In genomic region chr13:30408319-30409101, GRCh38 we compare ENCODE assay signal across 8 cellular contexts. TPM values are rescaled to one million over a fixed set of nuclear protein-coding genes. Genes with fewer than 3 reads are reported as not detected.
DNase-seq lines count a peak whose midpoint lies in the region; ATAC-seq, FAIRE-seq and TF ChIP-seq lines count a peak whose summit lies in the region.

No MANE protein-coding gene starts in this region.

- intact Hi-C loops in activated CD4-positive, alpha-beta T cell treated with anti-CD3 and anti-CD28 coated beads for 36 hours (cut with DNase I, micrococcal nuclease): loop anchor here (1.0 to 10.0 kb wide), 12 partner anchors 13 to 395 kb away; partner anchors contain the start of genes USPL1 (in 2 of the 2), KATNAL1 (in 1 of the 2) and UBE2L5 (in 1 of the 2)

- CTCF ChIA-PET in activated CD4-positive, alpha-beta T cell treated with anti-CD3 and anti-CD28 coated beads for 36 hours (lab: Charles Lee): interaction anchor here (0.6 to 1.5 kb wide), 9 partner anchors 14 to 276 kb away, joined by 3 to 6 read pairs (median 4); partner anchors contain the start of gene UBE2L5

- no peaks in the 10 kb centered on the region for H3K36me3 ChIP-seq in MG63

- peak; percentile 83 for TF ChIP-seq CTCF in chondrocyte (IDR thresholded peaks at IDR 0.05)

- H3K4me3 ChIP-seq in MG63: peak overlapping the region; percentile 21; the same call in 1 of the 2 replicates

- H3K4me1 Mint-ChIP-seq in activated CD4-positive, alpha-beta T cell treated with anti-CD3 and anti-CD28 coated beads for 36 hours: peaks cover 20% of the 10 kb centered on the region
- H3K4me1 Mint-ChIP-seq in chondrocyte (ENCODE audit: low read depth): peaks cover 28% of the 10 kb centered on the region

- peak; percentile 93 for ATAC-seq in activated CD4-positive, alpha-beta T cell treated with anti-CD3 and anti-CD28 coated beads for 36 hours

- peak; percentile 95 for DNase-seq in GF-D8 (lab: John Stamatoyannopoulos, UW)
- peak; percentile 49 for DNase-seq in H54 (ENCODE audit: insufficient read length, low spot score)
- peak; percentile 92 for DNase-seq in MG63
- DNase-seq in activated CD4-positive, alpha-beta T cell treated with anti-CD3 and anti-CD28 coated beads for 36 hours: peak; percentile 96
- peak; percentile 94 for DNase-seq in chondrocyte (ENCODE audit: low spot score)
- DNase-seq in kidney glomerular epithelial cell (lab: John Stamatoyannopoulos, UW): peak; percentile 36
- DNase-seq in stimulated activated CD4-positive, alpha-beta T cell treated with anti-CD3 and anti-CD28 coated beads, Interleukin-1b, Interleukin-23, amount 100 ng/mL, for 1 hour (ENCODE audit: low read depth in 2 of 2): peak; percentile 78 to 85
- DNase-seq in HK-2 (ENCODE audit: unreplicated experiment): no peak

- no peaks in the 10 kb centered on the region for H3K27me3 ChIP-seq in MG63

- no peak for TF ChIP-seq POLR2A in H54 (IDR thresholded peaks at IDR 0.05; ENCODE audit: low read depth, low read length)

- no peaks in the 10 kb centered on the region for H3K36me3 Mint-ChIP-seq in activated CD4-positive, alpha-beta T cell treated with anti-CD3 and anti-CD28 coated beads for 36 hours (ENCODE audit: low read depth)
- no peaks in the 10 kb centered on the region for H3K36me3 Mint-ChIP-seq in chondrocyte (ENCODE audit: low read depth)

- POLR2A ChIA-PET in activated CD4-positive, alpha-beta T cell treated with anti-CD3 and anti-CD28 coated beads for 36 hours (lab: Charles Lee): no interaction called here

- peak overlapping the region; percentile 37 for H3K27ac Mint-ChIP-seq in activated CD4-positive, alpha-beta T cell treated with anti-CD3 and anti-CD28 coated beads for 36 hours
- peak overlapping the region; percentile 81 for H3K27ac Mint-ChIP-seq in chondrocyte (ENCODE audit: unreplicated experiment)

- H3K9me3 Mint-ChIP-seq in activated CD4-positive, alpha-beta T cell treated with anti-CD3 and anti-CD28 coated beads for 36 hours (ENCODE audit: low read depth): no peaks in the 10 kb centered on the region
- no peaks in the 10 kb centered on the region for H3K9me3 Mint-ChIP-seq in chondrocyte (ENCODE audit: low read depth)

- no peaks in the 10 kb centered on the region for H3K27me3 Mint-ChIP-seq in activated CD4-positive, alpha-beta T cell treated with anti-CD3 and anti-CD28 coated beads for 36 hours
- no peaks in the 10 kb centered on the region for H3K27me3 Mint-ChIP-seq in chondrocyte (ENCODE audit: low read depth)

- FAIRE-seq in H54 (lab: Jason Lieb, UNC): no peak

- H3K4me3 Mint-ChIP-seq in activated CD4-positive, alpha-beta T cell treated with anti-CD3 and anti-CD28 coated beads for 36 hours: peak overlapping the region; percentile 39
- H3K4me3 Mint-ChIP-seq in chondrocyte (ENCODE audit: unreplicated experiment): peak overlapping the region; percentile 65

- H3K9me3 ChIP-seq in MG63: no peaks in the 10 kb centered on the region

RNA-seq across cellular contexts. Expression of gene UBE2L5, which starts 13.8 kb away (rescaled TPM):
- not detected in 2 replicates for total RNA-seq in MG63 (2014; rRNA removed; shearing (Covaris generic); ENCODE audit: low replicate concordance)
- under 1 TPM in 1 of 2 experiments, not detected in 1; 0.11 TPM for total RNA-seq in activated CD4-positive, alpha-beta T cell treated with anti-CD3 and anti-CD28 coated beads for 36 hours
- total RNA-seq in chondrocyte: not detected in 3 replicates

RNA-seq across cellular contexts. Expression of gene HMGB1, which starts 57.2 kb away (rescaled TPM):
- total RNA-seq in MG63 (2014; rRNA removed; shearing (Covaris generic); ENCODE audit: low replicate concordance): 638 and 1,413 TPM in 2 replicates
- 100 to 1,000 TPM; 764 to 851 TPM for total RNA-seq in activated CD4-positive, alpha-beta T cell treated with anti-CD3 and anti-CD28 coated beads for 36 hours
- total RNA-seq in chondrocyte: 182 to 256 TPM (median 188 TPM) in 3 replicates
